In genomic region chr1:205812271-205812877, GRCh38 we compare ENCODE assay signal across 8 cellular contexts. TPM values are rescaled to one million over a fixed set of nuclear protein-coding genes. Genes with fewer than 3 reads are reported as not detected.
A peak's percentile ranks its signal among the peaks of the same experiment; 100 is the strongest.
DNase-seq lines count a peak whose midpoint lies in the region; ATAC-seq lines count a peak whose summit lies in the region.

No MANE protein-coding gene starts in this region.

- H3K4me3 Mint-ChIP-seq in activated T-helper 17 cell treated with anti-CD3 and anti-CD28 coated beads, Interleukin-2, amount 50 U/mL, for 72 hours: peak overlapping the region; percentile 98

- ATAC-seq in activated T-helper 17 cell treated with anti-CD3 and anti-CD28 coated beads, Interleukin-2, amount 50 U/mL, for 72 hours (replicated peaks): peak; percentile 27
- no peak for ATAC-seq in HG03139 (IDR thresholded peaks at IDR 0.05; ENCODE audit: unreplicated experiment)
- no peak for ATAC-seq in HG02973 (IDR thresholded peaks at IDR 0.05; ENCODE audit: unreplicated experiment)

- H3K36me3 Mint-ChIP-seq in activated T-helper 17 cell treated with anti-CD3 and anti-CD28 coated beads, Interleukin-2, amount 50 U/mL, for 72 hours (ENCODE audit: low read depth): peaks cover 39% of the 10 kb centered on the region

- peak overlapping the region; percentile 49 for H3K9ac ChIP-seq in HUES6 (ENCODE audit: low read length)

- H3K27me3 Mint-ChIP-seq in activated T-helper 17 cell treated with anti-CD3 and anti-CD28 coated beads, Interleukin-2, amount 50 U/mL, for 72 hours: no peaks in the 10 kb centered on the region

- H3K9me3 Mint-ChIP-seq in activated T-helper 17 cell treated with anti-CD3 and anti-CD28 coated beads, Interleukin-2, amount 50 U/mL, for 72 hours: no peaks in the 10 kb centered on the region

- no peaks in the 10 kb centered on the region for H3K9me3 ChIP-seq in HUES6 (ENCODE audit: control insufficient read depth, insufficient read depth, low read depth, low read length)

- H3K27ac Mint-ChIP-seq in activated T-helper 17 cell treated with anti-CD3 and anti-CD28 coated beads, Interleukin-2, amount 50 U/mL, for 72 hours: peak overlapping the region; percentile 93

- peaks cover 20% of the 10 kb centered on the region for H3K36me3 ChIP-seq in HUES6 (ENCODE audit: control insufficient read depth, insufficient read depth, low read length)

- peaks cover 23% of the 10 kb centered on the region; the same call in 1 of the 2 replicates for H3K4me1 ChIP-seq in HUES6 (ENCODE audit: control insufficient read depth, insufficient read depth, low read length)

- DNase-seq in NCI-H510A treated with DMSO at 0.1 percent for 48 hours (lab: John Stamatoyannopoulos, UW): peak; percentile 20
- no peak for DNase-seq in NCI-H510A (lab: John Stamatoyannopoulos, UW)
- peak; percentile 46 for DNase-seq in germinal center (ENCODE audit: low spot score)
- DNase-seq in nucleus accumbens (lab: John Stamatoyannopoulos, UW): peak in 35 of 56 donors; percentile 39 to 79 (median 62)

- H3K4me3 ChIP-seq in HUES6 (ENCODE audit: low read depth, low read length): peak overlapping the region; percentile 95

- peaks cover 10% of the 10 kb centered on the region for H3K27me3 ChIP-seq in HUES6 (ENCODE audit: control insufficient read depth, insufficient read depth, low read length)

- H3K27ac ChIP-seq in HUES6 (ENCODE audit: low read depth, low read length): peak overlapping the region; percentile 65; the same call in 1 of the 2 replicates

- H3K4me1 Mint-ChIP-seq in activated T-helper 17 cell treated with anti-CD3 and anti-CD28 coated beads, Interleukin-2, amount 50 U/mL, for 72 hours: peaks cover 48% of the 10 kb centered on the region

RNA-seq across cellular contexts. Expression of gene SLC41A1, which starts 0.6 kb away (rescaled TPM):
- total RNA-seq in activated T-helper 17 cell treated with anti-CD3 and anti-CD28 coated beads, Interleukin-2, amount 50 U/mL, for 72 hours: 10 to 100 TPM; 27.7 to 56.8 TPM

RNA-seq across cellular contexts. Expression of gene RAB29, which starts 37.1 kb away (rescaled TPM):
- total RNA-seq in activated T-helper 17 cell treated with anti-CD3 and anti-CD28 coated beads, Interleukin-2, amount 50 U/mL, for 72 hours: 10 to 100 TPM; 31.9 to 40.4 TPM

RNA-seq across cellular contexts. Expression of gene PM20D1, which starts 37.6 kb away (rescaled TPM):
- under 1 TPM; 0.32 TPM for total RNA-seq in activated T-helper 17 cell treated with anti-CD3 and anti-CD28 coated beads, Interleukin-2, amount 50 U/mL, for 72 hours
